In the genomic region with DNA sequence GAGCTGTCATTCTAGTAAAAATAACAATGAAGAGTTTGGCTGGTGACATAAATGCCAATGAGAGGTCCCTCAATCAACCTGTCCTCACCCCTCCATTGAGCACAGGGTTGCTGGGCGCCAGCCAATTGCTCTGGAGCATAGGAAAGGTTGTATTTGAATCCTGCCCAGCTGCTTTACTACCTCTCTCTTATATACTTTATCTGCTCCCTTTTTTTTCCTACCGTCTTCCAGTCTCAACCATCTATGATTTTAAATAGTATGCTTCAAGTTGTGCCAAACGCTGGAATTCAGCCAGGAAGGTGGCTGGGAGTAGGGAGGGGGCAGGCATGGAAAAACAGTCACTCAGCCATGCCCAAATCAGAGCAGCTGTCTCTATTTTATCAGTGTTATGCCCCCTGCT, we compare ENCODE assay signal across 1 cellular context.
TF ChIP-seq lines count a peak whose summit lies in the region.

No MANE protein-coding gene starts in this region.

TF ChIP-seq in GM23338, 12 proteins besides CTCF, POLR2A, EP300 and RAD21 (continued from another document):
- TF ChIP-seq, protein P1, sequence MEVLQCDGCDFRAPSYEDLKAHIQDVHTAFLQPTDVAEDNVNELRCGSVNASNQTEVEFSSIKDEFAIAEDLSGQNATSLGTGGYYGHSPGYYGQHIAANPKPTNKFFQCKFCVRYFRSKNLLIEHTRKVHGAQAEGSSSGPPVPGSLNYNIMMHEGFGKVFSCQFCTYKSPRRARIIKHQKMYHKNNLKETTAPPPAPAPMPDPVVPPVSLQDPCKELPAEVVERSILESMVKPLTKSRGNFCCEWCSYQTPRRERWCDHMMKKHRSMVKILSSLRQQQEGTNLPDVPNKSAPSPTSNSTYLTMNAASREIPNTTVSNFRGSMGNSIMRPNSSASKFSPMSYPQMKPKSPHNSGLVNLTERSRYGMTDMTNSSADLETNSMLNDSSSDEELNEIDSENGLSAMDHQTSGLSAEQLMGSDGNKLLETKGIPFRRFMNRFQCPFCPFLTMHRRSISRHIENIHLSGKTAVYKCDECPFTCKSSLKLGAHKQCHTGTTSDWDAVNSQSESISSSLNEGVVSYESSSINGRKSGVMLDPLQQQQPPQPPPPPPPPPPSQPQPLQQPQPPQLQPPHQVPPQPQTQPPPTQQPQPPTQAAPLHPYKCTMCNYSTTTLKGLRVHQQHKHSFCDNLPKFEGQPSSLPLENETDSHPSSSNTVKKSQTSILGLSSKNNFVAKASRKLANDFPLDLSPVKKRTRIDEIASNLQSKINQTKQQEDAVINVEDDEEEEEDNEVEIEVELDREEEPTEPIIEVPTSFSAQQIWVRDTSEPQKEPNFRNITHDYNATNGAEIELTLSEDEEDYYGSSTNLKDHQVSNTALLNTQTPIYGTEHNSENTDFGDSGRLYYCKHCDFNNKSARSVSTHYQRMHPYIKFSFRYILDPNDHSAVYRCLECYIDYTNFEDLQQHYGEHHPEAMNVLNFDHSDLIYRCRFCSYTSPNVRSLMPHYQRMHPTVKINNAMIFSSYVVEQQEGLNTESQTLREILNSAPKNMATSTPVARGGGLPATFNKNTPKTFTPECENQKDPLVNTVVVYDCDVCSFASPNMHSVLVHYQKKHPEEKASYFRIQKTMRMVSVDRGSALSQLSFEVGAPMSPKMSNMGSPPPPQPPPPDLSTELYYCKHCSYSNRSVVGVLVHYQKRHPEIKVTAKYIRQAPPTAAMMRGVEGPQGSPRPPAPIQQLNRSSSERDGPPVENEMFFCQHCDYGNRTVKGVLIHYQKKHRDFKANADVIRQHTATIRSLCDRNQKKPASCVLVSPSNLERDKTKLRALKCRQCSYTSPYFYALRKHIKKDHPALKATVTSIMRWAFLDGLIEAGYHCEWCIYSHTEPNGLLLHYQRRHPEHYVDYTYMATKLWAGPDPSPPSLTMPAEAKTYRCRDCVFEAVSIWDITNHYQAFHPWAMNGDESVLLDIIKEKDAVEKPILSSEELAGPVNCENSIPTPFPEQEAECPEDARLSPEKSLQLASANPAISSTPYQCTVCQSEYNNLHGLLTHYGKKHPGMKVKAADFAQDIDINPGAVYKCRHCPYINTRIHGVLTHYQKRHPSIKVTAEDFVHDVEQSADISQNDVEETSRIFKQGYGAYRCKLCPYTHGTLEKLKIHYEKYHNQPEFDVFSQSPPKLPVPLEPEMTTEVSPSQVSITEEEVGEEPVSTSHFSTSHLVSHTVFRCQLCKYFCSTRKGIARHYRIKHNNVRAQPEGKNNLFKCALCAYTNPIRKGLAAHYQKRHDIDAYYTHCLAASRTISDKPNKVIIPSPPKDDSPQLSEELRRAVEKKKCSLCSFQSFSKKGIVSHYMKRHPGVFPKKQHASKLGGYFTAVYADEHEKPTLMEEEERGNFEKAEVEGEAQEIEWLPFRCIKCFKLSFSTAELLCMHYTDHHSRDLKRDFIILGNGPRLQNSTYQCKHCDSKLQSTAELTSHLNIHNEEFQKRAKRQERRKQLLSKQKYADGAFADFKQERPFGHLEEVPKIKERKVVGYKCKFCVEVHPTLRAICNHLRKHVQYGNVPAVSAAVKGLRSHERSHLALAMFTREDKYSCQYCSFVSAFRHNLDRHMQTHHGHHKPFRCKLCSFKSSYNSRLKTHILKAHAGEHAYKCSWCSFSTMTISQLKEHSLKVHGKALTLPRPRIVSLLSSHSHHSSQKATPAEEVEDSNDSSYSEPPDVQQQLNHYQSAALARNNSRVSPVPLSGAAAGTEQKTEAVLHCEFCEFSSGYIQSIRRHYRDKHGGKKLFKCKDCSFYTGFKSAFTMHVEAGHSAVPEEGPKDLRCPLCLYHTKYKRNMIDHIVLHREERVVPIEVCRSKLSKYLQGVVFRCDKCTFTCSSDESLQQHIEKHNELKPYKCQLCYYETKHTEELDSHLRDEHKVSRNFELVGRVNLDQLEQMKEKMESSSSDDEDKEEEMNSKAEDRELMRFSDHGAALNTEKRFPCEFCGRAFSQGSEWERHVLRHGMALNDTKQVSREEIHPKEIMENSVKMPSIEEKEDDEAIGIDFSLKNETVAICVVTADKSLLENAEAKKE (CRISPR knock-in tag; IDR thresholded peaks at IDR 0.05), result no peak
- TF ChIP-seq CREB1 (CRISPR knock-in tag; IDR thresholded peaks at IDR 0.05; ENCODE audit: low read depth), result no peak
- TF ChIP-seq, protein P2, sequence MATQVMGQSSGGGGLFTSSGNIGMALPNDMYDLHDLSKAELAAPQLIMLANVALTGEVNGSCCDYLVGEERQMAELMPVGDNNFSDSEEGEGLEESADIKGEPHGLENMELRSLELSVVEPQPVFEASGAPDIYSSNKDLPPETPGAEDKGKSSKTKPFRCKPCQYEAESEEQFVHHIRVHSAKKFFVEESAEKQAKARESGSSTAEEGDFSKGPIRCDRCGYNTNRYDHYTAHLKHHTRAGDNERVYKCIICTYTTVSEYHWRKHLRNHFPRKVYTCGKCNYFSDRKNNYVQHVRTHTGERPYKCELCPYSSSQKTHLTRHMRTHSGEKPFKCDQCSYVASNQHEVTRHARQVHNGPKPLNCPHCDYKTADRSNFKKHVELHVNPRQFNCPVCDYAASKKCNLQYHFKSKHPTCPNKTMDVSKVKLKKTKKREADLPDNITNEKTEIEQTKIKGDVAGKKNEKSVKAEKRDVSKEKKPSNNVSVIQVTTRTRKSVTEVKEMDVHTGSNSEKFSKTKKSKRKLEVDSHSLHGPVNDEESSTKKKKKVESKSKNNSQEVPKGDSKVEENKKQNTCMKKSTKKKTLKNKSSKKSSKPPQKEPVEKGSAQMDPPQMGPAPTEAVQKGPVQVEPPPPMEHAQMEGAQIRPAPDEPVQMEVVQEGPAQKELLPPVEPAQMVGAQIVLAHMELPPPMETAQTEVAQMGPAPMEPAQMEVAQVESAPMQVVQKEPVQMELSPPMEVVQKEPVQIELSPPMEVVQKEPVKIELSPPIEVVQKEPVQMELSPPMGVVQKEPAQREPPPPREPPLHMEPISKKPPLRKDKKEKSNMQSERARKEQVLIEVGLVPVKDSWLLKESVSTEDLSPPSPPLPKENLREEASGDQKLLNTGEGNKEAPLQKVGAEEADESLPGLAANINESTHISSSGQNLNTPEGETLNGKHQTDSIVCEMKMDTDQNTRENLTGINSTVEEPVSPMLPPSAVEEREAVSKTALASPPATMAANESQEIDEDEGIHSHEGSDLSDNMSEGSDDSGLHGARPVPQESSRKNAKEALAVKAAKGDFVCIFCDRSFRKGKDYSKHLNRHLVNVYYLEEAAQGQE (IDR thresholded peaks at IDR 0.05; ENCODE audit: unreplicated experiment), result no peak
- no peak for TF ChIP-seq EZH2 (IDR thresholded peaks at IDR 0.05; ENCODE audit: low read depth, unreplicated experiment)
- no peak for TF ChIP-seq ZNF331 (CRISPR knock-in tag; IDR thresholded peaks at IDR 0.05; ENCODE audit: low read depth)
- TF ChIP-seq STAT1 (IDR thresholded peaks at IDR 0.05; ENCODE audit: unreplicated experiment), result no peak
- TF ChIP-seq EZH2phosphoT487 (IDR thresholded peaks at IDR 0.05; ENCODE audit: unreplicated experiment), result no peak
